ENCODE assay signal across 13 cellular contexts in genomic region chr21:46121286-46122221, GRCh38. TPM values are rescaled to one million over a fixed set of nuclear protein-coding genes. Genes with fewer than 3 reads are reported as not detected.
DNase-seq lines count a peak whose midpoint lies in the region; ATAC-seq, FAIRE-seq and TF ChIP-seq lines count a peak whose summit lies in the region.
"Had no signal": no experiment of that assay in that cellular context is flagged by ENCODE, and none has a peak within 500 bp of the region (broad histone marks: within the 10 kb centered on the region; RNA-seq: fewer than 3 reads in every experiment).

No MANE protein-coding gene starts in this region.

- ATAC-seq in left cardiac atrium: no peak
- ATAC-seq in sciatic nerve: no peak

- CTCF ChIA-PET in RWPE1 (lab: Yijun Ruan, JAX): interaction anchor here (0.7 to 1.7 kb wide), 4 partner anchors 22 to 898 kb away, joined by 3 to 6 read pairs (median 5); no protein-coding TSS in a partner anchor

- intact Hi-C loops in left cardiac atrium (cut with DNase I): no loop called here
- intact Hi-C loops in sciatic nerve (cut with DNase I): no loop called here

- DNase-seq in GM12891 (ENCODE audit: insufficient read length, low spot score) (peak; percentile 31), RWPE1 (ENCODE audit: low spot score) (no peak), left cardiac atrium (peak; percentile 20), sciatic nerve (ENCODE audit: low spot score) (peak; percentile 58), OCI-M2 (lab: John Stamatoyannopoulos, UW; ENCODE audit: unreplicated experiment) (no peak), dermis blood vessel endothelial cell (no peak), inferior parietal cortex (ENCODE audit: extremely low spot score) (no peak)
- DNase-seq: colonic mucosa; DMS 273 treated with DMSO at 0.1 percent for 48 hours; foreskin melanocyte; NCI-H1092; occipital lobe; stimulated activated CD4-positive, alpha-beta T cell treated with anti-CD3 and anti-CD28 coated beads, Interleukin-4, amount 100 ng/mL, for 4 hours had no signal

- no peak for FAIRE-seq in GM12891 (lab: Jason Lieb, UNC)

- no peak for TF ChIP-seq CTCF in RWPE1 (conservative IDR thresholded peaks at IDR 0.05; ENCODE audit: low read depth)

- POLR2A ChIA-PET in RWPE1 (lab: Yijun Ruan, JAX; ENCODE audit: low non-redundant PET): no interaction called here

- peak overlapping the region; percentile 32 for H3K27ac ChIP-seq in RWPE1
- H3K27ac ChIP-seq: colonic mucosa had no signal

- no peak for TF ChIP-seq POLR2A in GM12891 (IDR thresholded peaks at IDR 0.05; ENCODE audit: low read depth, low read length)

TF ChIP-seq in GM12891, 5 proteins besides CTCF, POLR2A, EP300 and RAD21:
- no peak for TF ChIP-seq SPI1 (IDR thresholded peaks at IDR 0.05; ENCODE audit: low read depth, low read length)
- TF ChIP-seq POU2F2 (IDR thresholded peaks at IDR 0.05; ENCODE audit: low read depth, low read length): no peak
- TF ChIP-seq TAF1 (IDR thresholded peaks at IDR 0.05; ENCODE audit: low read depth, low read length): no peak
- TF ChIP-seq PAX5 (IDR thresholded peaks at IDR 0.05; ENCODE audit: insufficient read depth, low read length, severe bottlenecking): no peak
- TF ChIP-seq POLR2AphosphoS5 (IDR thresholded peaks at IDR 0.05; ENCODE audit: low read depth, low read length): no peak

RNA-seq across cellular contexts. Expression of gene COL6A2, which starts 23.6 kb away (rescaled TPM):
- 1.5 TPM for polyA plus RNA-seq in GM12891 (2012; ENCODE audit: low read depth, missing spikeins)
- 100 to 1,000 TPM; 330 to 350 TPM for total RNA-seq in left cardiac atrium
- 397 TPM for total RNA-seq in sciatic nerve
- 17.5 and 24.0 TPM in 2 replicates for total RNA-seq in dermis blood vessel endothelial cell

RNA-seq across cellular contexts. Expression of gene FTCD, which starts 33.8 kb away (rescaled TPM):
- 0.45 TPM for polyA plus RNA-seq in GM12891 (2012; ENCODE audit: low read depth, missing spikeins)
- total RNA-seq in left cardiac atrium: 1 to 10 TPM in 1 of 2 donors, under 1 TPM in 1; 0.68 to 1.6 TPM
- total RNA-seq in sciatic nerve: 2.9 TPM
- total RNA-seq in dermis blood vessel endothelial cell: 0.05 and 0.17 TPM in 2 replicates
- total RNA-seq: occipital lobe had no signal

Comparison
In these comparisons a context has a peak if more than half of its experiments do, and no peak if none do; other contexts are left out.
1. DNase-seq: peak in GM12891 (single experiment), left cardiac atrium (single experiment) and sciatic nerve (single experiment); none in RWPE1 (single experiment), OCI-M2 (single experiment), dermis blood vessel endothelial cell (single experiment) and inferior parietal cortex (single experiment).
2. RNA of gene COL6A2, which starts 23.6 kb away (total RNA-seq): 397 TPM in sciatic nerve (single experiment) and 330 to 350 TPM in left cardiac atrium; 17.5 to 24.0 TPM in dermis blood vessel endothelial cell; every median in the first group is over 10 times any median in the second.